18 cellular contexts compared by ENCODE assay signal in genomic region chr12:120222288-120222832, GRCh38. TPM values are rescaled to one million over a fixed set of nuclear protein-coding genes. Genes with fewer than 3 reads are reported as not detected.
A peak's percentile ranks its signal among the peaks of the same experiment; 100 is the strongest.
DNase-seq lines count a peak whose midpoint lies in the region; ATAC-seq and TF ChIP-seq lines count a peak whose summit lies in the region.
"Had no signal": no experiment of that assay in that cellular context is flagged by ENCODE, and none has a peak within 500 bp of the region (broad histone marks: within the 10 kb centered on the region; RNA-seq: fewer than 3 reads in every experiment).

No MANE protein-coding gene starts in this region.

- no peak for TF ChIP-seq RAD21 in IMR-90 (IDR thresholded peaks at IDR 0.05; ENCODE audit: low read length)

- no peak overlapping the region for H3K14ac ChIP-seq in IMR-90 (replicated peaks; ENCODE audit: low read depth, low read length)

- peak overlapping the region; percentile 70 for H3K4me3 Mint-ChIP-seq in Calu3 (ENCODE audit: low read depth, unreplicated experiment)
- no peak overlapping the region for H3K4me3 Mint-ChIP-seq in dendritic cell treated with granulocyte-macrophage colony-stimulating factor and Interleukin-4, amounts not matched to agents 40 ng/mL and 50 ng/mL, for 4 days
- no peak overlapping the region for H3K4me3 Mint-ChIP-seq in nephron progenitor cell
- H3K4me3 Mint-ChIP-seq in neural progenitor cell, result no peak overlapping the region
- H3K4me3 Mint-ChIP-seq: CD8-positive, alpha-beta T cell had no signal

- intact Hi-C loops in Calu3 (cut with micrococcal nuclease; ENCODE audit: unreplicated experiment) (no loop called here), IMR-90 (cut with micrococcal nuclease) (no loop called here)
- intact Hi-C loops in dendritic cell treated with granulocyte-macrophage colony-stimulating factor and Interleukin-4, amounts not matched to agents 40 ng/mL and 50 ng/mL, for 4 days (cut with micrococcal nuclease), result no loop called here

- H3K79me2 ChIP-seq in neural progenitor cell (ENCODE audit: low read depth), result no peaks in the 10 kb centered on the region

- no peak overlapping the region for H3K4ac ChIP-seq in IMR-90 (ENCODE audit: low read depth, low read length)

- H3K56ac ChIP-seq in IMR-90 (ENCODE audit: extremely low read depth, insufficient read depth, low read length), result no peak overlapping the region

- H3K27me3 Mint-ChIP-seq in Calu3 (ENCODE audit: unreplicated experiment) (no peaks in the 10 kb centered on the region), nephron progenitor cell (ENCODE audit: low read depth, poor library complexity) (peaks cover 3% of the 10 kb centered on the region), neural progenitor cell (ENCODE audit: insufficient read depth, low read depth) (peaks cover 11% of the 10 kb centered on the region)
- no peaks in the 10 kb centered on the region for H3K27me3 Mint-ChIP-seq in dendritic cell treated with granulocyte-macrophage colony-stimulating factor and Interleukin-4, amounts not matched to agents 40 ng/mL and 50 ng/mL, for 4 days

- H3K9me3 Mint-ChIP-seq in Calu3 (ENCODE audit: low read depth, unreplicated experiment) (no peaks in the 10 kb centered on the region), nephron progenitor cell (no peaks in the 10 kb centered on the region), neural progenitor cell (no peaks in the 10 kb centered on the region)
- H3K9me3 Mint-ChIP-seq in dendritic cell treated with granulocyte-macrophage colony-stimulating factor and Interleukin-4, amounts not matched to agents 40 ng/mL and 50 ng/mL, for 4 days, result no peaks in the 10 kb centered on the region
- H3K9me3 Mint-ChIP-seq: CD8-positive, alpha-beta T cell had no signal

- in situ Hi-C loops in IMR-90 (cut with MboI; ENCODE audit: low sequenced_read_pairs), result no loop called here

- H3K79me1 ChIP-seq in IMR-90 (ENCODE audit: low read depth in 1 of 2, low read length in 2 of 2), result peaks cover 29 to 77% of the 10 kb centered on the region in 2 experiments

- H3K4me1 ChIP-seq in IMR-90 (ENCODE audit: control insufficient read depth, insufficient read depth, low read length) (peaks cover 9% of the 10 kb centered on the region), neural progenitor cell (peaks cover 19% of the 10 kb centered on the region)
- H3K4me1 ChIP-seq: SJSA1 had no signal

- no peak overlapping the region for H3K4me3 ChIP-seq in IMR-90 (ENCODE audit: insufficient read depth, low read depth, low read length)
- H3K4me3 ChIP-seq in neural progenitor cell, result no peak overlapping the region
- H3K4me3 ChIP-seq: BLaER1 treated with 17β-estradiol and CSF1 and Interleukin-3, amounts not matched to agents 10 nM and 100 nM; SJSA1 had no signal

- H3K9me3 ChIP-seq in IMR-90 (ENCODE audit: control insufficient read depth, insufficient read depth, low read length), result no peaks in the 10 kb centered on the region
- H3K9me3 ChIP-seq in neural progenitor cell (ENCODE audit: low read depth), result no peaks in the 10 kb centered on the region
- H3K9me3 ChIP-seq: BLaER1 treated with 17β-estradiol and CSF1 and Interleukin-3, amounts not matched to agents 10 nM and 100 nM; SJSA1 had no signal

- peaks cover 45% of the 10 kb centered on the region for H3K4me1 Mint-ChIP-seq in Calu3 (ENCODE audit: low read depth, unreplicated experiment)
- peaks cover 40% of the 10 kb centered on the region for H3K4me1 Mint-ChIP-seq in dendritic cell treated with granulocyte-macrophage colony-stimulating factor and Interleukin-4, amounts not matched to agents 40 ng/mL and 50 ng/mL, for 4 days (ENCODE audit: low read depth)
- H3K4me1 Mint-ChIP-seq in nephron progenitor cell, result peaks cover 60% of the 10 kb centered on the region
- H3K4me1 Mint-ChIP-seq in neural progenitor cell, result peaks cover 20% of the 10 kb centered on the region

- no peak overlapping the region for H4K8ac ChIP-seq in IMR-90 (ENCODE audit: low read depth in 2 of 2, low read length in 2 of 2)

- H2BK20ac ChIP-seq in IMR-90 (ENCODE audit: low read depth, low read length), result no peak overlapping the region

- H3K9ac ChIP-seq in IMR-90 (ENCODE audit: low read depth, low read length) (no peak overlapping the region), neural progenitor cell (no peak overlapping the region)

- H3K4me2 ChIP-seq in IMR-90 (ENCODE audit: low read depth, low read length) (no peak overlapping the region), neural progenitor cell (no peak overlapping the region)
- H3K4me2 ChIP-seq: BLaER1 treated with 17β-estradiol and CSF1 and Interleukin-3, amounts not matched to agents 10 nM and 100 nM had no signal

- no peak overlapping the region for H2AK5ac ChIP-seq in IMR-90 (ENCODE audit: low read depth, low read length)

- H3K27me3 ChIP-seq in IMR-90 (ENCODE audit: control insufficient read depth, insufficient read depth, low read length) (no peaks in the 10 kb centered on the region), neural progenitor cell (no peaks in the 10 kb centered on the region)
- H3K27me3 ChIP-seq: BLaER1 treated with 17β-estradiol and CSF1 and Interleukin-3, amounts not matched to agents 10 nM and 100 nM; SJSA1 had no signal

- H3K18ac ChIP-seq in IMR-90 (ENCODE audit: low read depth, low read length), result no peak overlapping the region

- TF ChIP-seq CTCF in Calu3 (IDR thresholded peaks at IDR 0.05; ENCODE audit: unreplicated experiment), result no peak
- TF ChIP-seq CTCF in IMR-90 (conservative IDR thresholded peaks at IDR 0.05; ENCODE audit: low read depth, low read length), result no peak
- TF ChIP-seq CTCF in nephron progenitor cell (IDR thresholded peaks at IDR 0.05), result no peak
- no peak for TF ChIP-seq CTCF in neural progenitor cell (IDR thresholded peaks at IDR 0.05)

- no peak overlapping the region for H3K23ac ChIP-seq in IMR-90 (ENCODE audit: low read depth, low read length)

- no peak for DNase-seq in Calu3
- DNase-seq in IMR-90, result no peak
- DNase-seq in nephron progenitor cell, result no peak
- DNase-seq in neural progenitor cell (ENCODE audit: low spot score), result no peak
- no peak for DNase-seq in NCI-H1930 (lab: John Stamatoyannopoulos, UW)
- DNase-seq: CD8-positive, alpha-beta T cell; DMS53; EL; NCI-H1417 treated with DMSO at 0.1 percent for 48 hours; NCI-H2029; NCI-H345; NCI-H524 treated with DMSO at 0.1 percent for 48 hours; PC-3 had no signal

- no peak overlapping the region for H2AFZ ChIP-seq in IMR-90 (replicated peaks; ENCODE audit: low read length, poor library complexity)
- no peak overlapping the region for H2AFZ ChIP-seq in neural progenitor cell (replicated peaks)

- peak overlapping the region; percentile 85 for H3K27ac Mint-ChIP-seq in Calu3 (ENCODE audit: unreplicated experiment)
- peak overlapping the region; percentile 84 for H3K27ac Mint-ChIP-seq in dendritic cell treated with granulocyte-macrophage colony-stimulating factor and Interleukin-4, amounts not matched to agents 40 ng/mL and 50 ng/mL, for 4 days
- peak overlapping the region; percentile 45 for H3K27ac Mint-ChIP-seq in nephron progenitor cell
- no peak overlapping the region for H3K27ac Mint-ChIP-seq in neural progenitor cell
- H3K27ac Mint-ChIP-seq: CD8-positive, alpha-beta T cell had no signal

- ATAC-seq in IMR-90 (ENCODE audit: low read depth) (no peak), GM18505 (IDR thresholded peaks at IDR 0.05; ENCODE audit: unreplicated experiment) (no peak)
- ATAC-seq in activated CD4-positive, CD25-positive, alpha-beta regulatory T cell treated with anti-CD3 and anti-CD28 coated beads, Interleukin-2, amount 50 U/mL, for 24 hours, result no peak
- ATAC-seq: CD8-positive, alpha-beta T cell; PC-3 had no signal

- no peak overlapping the region for H4K91ac ChIP-seq in IMR-90 (ENCODE audit: insufficient read depth, low read depth, low read length)

- no peak overlapping the region for H4K5ac ChIP-seq in IMR-90 (ENCODE audit: low read depth, low read length)

- H2AK9ac ChIP-seq in IMR-90 (replicated peaks; ENCODE audit: low read depth, low read length, poor library complexity), result peak overlapping the region; percentile 42

- peaks cover 37% of the 10 kb centered on the region for H4K20me1 ChIP-seq in IMR-90 (ENCODE audit: insufficient read depth, low read length)
- H4K20me1 ChIP-seq in neural progenitor cell (ENCODE audit: low read depth), result peaks cover 27% of the 10 kb centered on the region

- no peak overlapping the region for H2BK120ac ChIP-seq in IMR-90 (ENCODE audit: low read depth, low read length)

- H2BK5ac ChIP-seq in IMR-90 (ENCODE audit: low read depth, low read length, poor library complexity, severe bottlenecking), result no peak overlapping the region

- H3K27ac ChIP-seq in IMR-90 (ENCODE audit: insufficient read depth, low read length) (no peak overlapping the region), neural progenitor cell (no peak overlapping the region)
- H3K27ac ChIP-seq: BLaER1 treated with 17β-estradiol and CSF1 and Interleukin-3, amounts not matched to agents 10 nM and 100 nM; SJSA1 had no signal

- CTCF ChIA-PET in Calu3 (lab: Charles Lee) (interaction anchor here (0.6 to 1.9 kb wide), 2 partner anchors 8 to 136 kb away, joined by 3 to 4 read pairs; no protein-coding TSS in a partner anchor), IMR-90 (lab: Yijun Ruan, JAX) (interaction anchor here (1.0 kb wide), 1 partner anchor 21 kb away, joined by 3 read pairs; the partner anchor contains the start of gene RPLP0)

- peaks cover 61% of the 10 kb centered on the region for H3K36me3 ChIP-seq in IMR-90 (ENCODE audit: control insufficient read depth, insufficient read depth, low read length)
- no peaks in the 10 kb centered on the region for H3K36me3 ChIP-seq in neural progenitor cell

- TF ChIP-seq POLR2A in IMR-90 (IDR thresholded peaks at IDR 0.05; ENCODE audit: low read depth, low read length) (no peak), GM18505 (IDR thresholded peaks at IDR 0.05; ENCODE audit: borderline replicate concordance, extremely low read depth, insufficient read depth, insufficient read length) (no peak)

- no peaks in the 10 kb centered on the region for H3K9me1 ChIP-seq in IMR-90 (ENCODE audit: insufficient read depth, low read length)

- 97% methylated on average over 6 of the region's 12 CpGs; no CpG with 5 or more reads in 1 of the 2 experiments for WGBS in IMR-90 (ENCODE audit: extremely low coverage in 2 of 2, insufficient read length in 1 of 2), 2 experiments

- peaks cover 13% of the 10 kb centered on the region for H3F3A ChIP-seq in neural progenitor cell (ENCODE audit: low read depth)

- POLR2A ChIA-PET in IMR-90 (lab: Charles Lee; ENCODE audit: unreplicated experiment), result interaction anchor here (1.7 kb wide), 1 partner anchor 22 kb away, joined by 8 read pairs; the partner anchor contains the start of gene RPLP0

- H2BK15ac ChIP-seq in IMR-90 (ENCODE audit: low read depth, low read length), result no peak overlapping the region

- dilution Hi-C loops in IMR-90 (cut with HindIII; ENCODE audit: low sequenced_read_pairs, unreplicated experiment), result no loop called here

- H3K36me3 Mint-ChIP-seq in Calu3 (ENCODE audit: insufficient read depth, unreplicated experiment) (peaks cover 72% of the 10 kb centered on the region), nephron progenitor cell (ENCODE audit: low read depth) (peaks cover 19% of the 10 kb centered on the region), neural progenitor cell (peaks cover 5% of the 10 kb centered on the region)
- peaks cover 93% of the 10 kb centered on the region for H3K36me3 Mint-ChIP-seq in dendritic cell treated with granulocyte-macrophage colony-stimulating factor and Interleukin-4, amounts not matched to agents 40 ng/mL and 50 ng/mL, for 4 days (ENCODE audit: low read depth)

- BruUV-seq in Calu3 (replicated peaks; lab: Mats Ljungman, UMichigan), result no TSS peak
- BruUV-seq in IMR-90 (replicated peaks; lab: Mats Ljungman, UMichigan), result no TSS peak

RNA-seq across cellular contexts. Expression of gene RPLP0, which starts 21.4 kb away (rescaled TPM):
- 1,595 and 1,852 TPM in 2 replicates for total RNA-seq in Calu3 (2022)
- 4,496 and 5,401 TPM in 2 replicates for total RNA-seq in IMR-90 (2012; rRNA removed)
- polyA plus RNA-seq in IMR-90 (2012; rRNA removed), result 5,590 and 6,356 TPM in 2 replicates
- 2,244 and 4,987 TPM in 2 replicates for polyA plus RNA-seq in IMR-90 (2012; cell fraction: cytosol; rRNA removed)
- 1,556 and 2,037 TPM in 2 replicates for polyA plus RNA-seq in IMR-90 (2012; cell fraction: nucleus; rRNA removed; ENCODE audit: low replicate concordance)
- 7,069 and 9,364 TPM in 2 replicates for total RNA-seq in neural progenitor cell (ENCODE audit: low replicate concordance)

RNA-seq across cellular contexts. Expression of gene GCN1, which starts 27.8 kb away (rescaled TPM):
- total RNA-seq in Calu3 (2022) (168 and 188 TPM in 2 replicates), IMR-90 (2012; rRNA removed) (65.8 and 77.6 TPM in 2 replicates), neural progenitor cell (ENCODE audit: low replicate concordance) (60.9 and 74.3 TPM in 2 replicates)
- 57.8 and 76.1 TPM in 2 replicates for polyA plus RNA-seq in IMR-90 (2012; rRNA removed)
- 28.3 and 50.4 TPM in 2 replicates for polyA plus RNA-seq in IMR-90 (2012; cell fraction: cytosol; rRNA removed)
- 74.2 and 147 TPM in 2 replicates for polyA plus RNA-seq in IMR-90 (2012; cell fraction: nucleus; rRNA removed; ENCODE audit: low replicate concordance)

RNA-seq across cellular contexts. Expression of gene PXN, which starts 43.2 kb away (rescaled TPM):
- total RNA-seq in Calu3 (2022) (156 and 172 TPM in 2 replicates), IMR-90 (2012; rRNA removed) (33.9 and 46.6 TPM in 2 replicates), neural progenitor cell (ENCODE audit: low replicate concordance) (8.2 and 19.3 TPM in 2 replicates)
- 134 and 139 TPM in 2 replicates for polyA plus RNA-seq in IMR-90 (2012; rRNA removed)
- 104 and 123 TPM in 2 replicates for polyA plus RNA-seq in IMR-90 (2012; cell fraction: cytosol; rRNA removed)
- polyA plus RNA-seq in IMR-90 (2012; cell fraction: nucleus; rRNA removed; ENCODE audit: low replicate concordance), result 210 and 333 TPM in 2 replicates
